23 cellular contexts compared by ENCODE assay signal in genomic region chr15:68051109-68051508, GRCh38. TPM values are rescaled to one million over a fixed set of nuclear protein-coding genes. Genes with fewer than 3 reads are reported as not detected.
DNase-seq lines count a peak whose midpoint lies in the region; ATAC-seq and TF ChIP-seq lines count a peak whose summit lies in the region.
"Had no signal": no experiment of that assay in that cellular context is flagged by ENCODE, and none has a peak within 500 bp of the region (broad histone marks: within the 10 kb centered on the region; RNA-seq: fewer than 3 reads in every experiment).

No MANE protein-coding gene starts in this region.

- H2AFZ ChIP-seq in HCT116 (ENCODE audit: low read depth, low read length, poor library complexity, severe bottlenecking) (no peak overlapping the region), OCI-LY1 (ENCODE audit: low read length) (no peak overlapping the region)

- peaks cover 6% of the 10 kb centered on the region for H3K27me3 Mint-ChIP-seq in endodermal cell (ENCODE audit: insufficient read depth)

- RAD21 ChIA-PET in HCT116 (lab: Charles Lee; ENCODE audit: low non-redundant PET in 1 of 2, low total read pairs in 2 of 2, uncharacterized antibody in 2 of 2, unreplicated experiment in 2 of 2) = no interaction called here

- no peaks in the 10 kb centered on the region for H3K9me3 Mint-ChIP-seq in endodermal cell
- H3K9me3 Mint-ChIP-seq: activated T-cell treated with anti-CD3 and anti-CD28 coated beads, Interleukin-2, amount 50 U/mL, for 24 hours; CD4-positive, alpha-beta memory T cell; IgD-negative memory B cell; immature natural killer cell; naive thymus-derived CD8-positive, alpha-beta T cell had no signal

- ATAC-seq in HCT116 = no peak
- ATAC-seq: activated naive CD4-positive, alpha-beta T cell treated with anti-CD3 and anti-CD28 coated beads, Interleukin-2, amount 50 U/mL, for 72 hours; naive thymus-derived CD8-positive, alpha-beta T cell; psoas muscle had no signal

- DNase-seq in AG09309 (ENCODE audit: low read depth) = no peak
- no peak for DNase-seq in HCT116 (ENCODE audit: low read depth, low spot score)
- no peak for DNase-seq in endodermal cell
- no peak for DNase-seq in lower leg skin (ENCODE audit: low spot score in 2 of 2)
- DNase-seq in right atrium auricular region (ENCODE audit: low spot score) = no peak
- DNase-seq in activated T-cell treated with anti-CD3 and anti-CD28 coated beads for 4 hours = no peak
- DNase-seq in NCI-H1694 treated with DMSO at 0.1 percent for 48 hours (lab: John Stamatoyannopoulos, UW) = no peak
- DNase-seq: activated CD4-positive, alpha-beta T cell treated with anti-CD3 and anti-CD28 coated beads, Interleukin-2, amount 50 U/mL, for 48 hours; activated T-cell treated with anti-CD3 and anti-CD28 coated beads, Interleukin-2, amount 50 U/mL, for 24 hours; CD4-positive, alpha-beta memory T cell; dermis blood vessel endothelial cell; immature natural killer cell; mammary epithelial cell; naive thymus-derived CD8-positive, alpha-beta T cell; NCI-H446 treated with DMSO at 0.1 percent for 48 hours; psoas muscle; stimulated activated CD4-positive, alpha-beta T cell treated with anti-CD3 and anti-CD28 coated beads, Interleukin-12 subunit alpha, Interleukin-12 subunit beta, amount 100 ng/mL, for 4 hours; stimulated activated naive CD4-positive, alpha-beta T cell; upper lobe of left lung had no signal

- H4K20me1 ChIP-seq in HCT116 (ENCODE audit: insufficient read depth) (no peaks in the 10 kb centered on the region), OCI-LY1 (ENCODE audit: insufficient read depth, low read length) (no peaks in the 10 kb centered on the region)

- H3K36me3 ChIP-seq in HCT116 (ENCODE audit: control insufficient read depth in 1 of 2, insufficient read depth in 2 of 2, low read length in 2 of 2) (no peaks in the 10 kb centered on the region), OCI-LY1 (ENCODE audit: insufficient read depth, low read length) (no peaks in the 10 kb centered on the region), endodermal cell (ENCODE audit: control insufficient read depth, insufficient read depth, low read length) (no peaks in the 10 kb centered on the region), right atrium auricular region (no peaks in the 10 kb centered on the region)
- H3K36me3 ChIP-seq: upper lobe of left lung had no signal

- TF ChIP-seq RAD21 in HCT116 (IDR thresholded peaks at IDR 0.05; ENCODE audit: low read depth) = peak; percentile 17; the same call in 1 of the 2 replicates

- intact Hi-C loops in HCT116 (cut with micrococcal nuclease) = loop anchor here (1.0 kb wide), 1 partner anchor 188 kb away; no protein-coding TSS in a partner anchor
- intact Hi-C loops in lower leg skin (cut with DNase I; ENCODE audit: low total_unique reads) = no loop called here

- H3F3A ChIP-seq in OCI-LY1 (ENCODE audit: insufficient read depth, low read length) = 0 out of 2 replicates have a peak, but pooled peaks cover 4% of the 10 kb centered on the region

- H3K27ac Mint-ChIP-seq in endodermal cell = no peak overlapping the region
- H3K27ac Mint-ChIP-seq: activated naive CD4-positive, alpha-beta T cell treated with anti-CD3 and anti-CD28 coated beads, Interleukin-2, amount 50 U/mL, for 72 hours; activated T-cell treated with anti-CD3 and anti-CD28 coated beads, Interleukin-2, amount 50 U/mL, for 24 hours; brain; CD4-positive, alpha-beta memory T cell; IgD-negative memory B cell; immature natural killer cell; naive thymus-derived CD8-positive, alpha-beta T cell had no signal

- no peak overlapping the region for H3K4me2 ChIP-seq in HCT116 (ENCODE audit: low read length)
- peak overlapping the region; percentile 6; the same call in 1 of the 2 replicates for H3K4me2 ChIP-seq in OCI-LY1 (ENCODE audit: low read length)

- H3K9me2 ChIP-seq in HCT116 (ENCODE audit: insufficient read depth) = no peaks in the 10 kb centered on the region
- no peaks in the 10 kb centered on the region for H3K9me2 ChIP-seq in OCI-LY1 (ENCODE audit: low read depth, low read length)

- peaks cover 10% of the 10 kb centered on the region for H3K4me1 Mint-ChIP-seq in endodermal cell

- no peaks in the 10 kb centered on the region for H3K36me3 Mint-ChIP-seq in endodermal cell (ENCODE audit: low read depth)
- H3K36me3 Mint-ChIP-seq: brain; immature natural killer cell; naive thymus-derived CD8-positive, alpha-beta T cell had no signal

- H3K4me3 Mint-ChIP-seq in endodermal cell = no peak overlapping the region
- H3K4me3 Mint-ChIP-seq: activated T-cell treated with anti-CD3 and anti-CD28 coated beads, Interleukin-2, amount 50 U/mL, for 24 hours; CD4-positive, alpha-beta memory T cell; immature natural killer cell; naive thymus-derived CD8-positive, alpha-beta T cell had no signal

- no TSS peak for BruUV-seq in HCT116 (replicated peaks; lab: Mats Ljungman, UMichigan)

- H3K9me3 ChIP-seq in HCT116 (ENCODE audit: control insufficient read depth in 1 of 2, insufficient read depth in 1 of 2, low read depth in 1 of 2, low read length in 2 of 2) (no peaks in the 10 kb centered on the region), OCI-LY1 (ENCODE audit: low read length) (peaks cover 5% of the 10 kb centered on the region), endodermal cell (ENCODE audit: control insufficient read depth, low read length) (no peaks in the 10 kb centered on the region), right atrium auricular region (no peaks in the 10 kb centered on the region)
- H3K9me3 ChIP-seq: psoas muscle, upper lobe of left lung had no signal

- H3K27ac ChIP-seq in HCT116 (ENCODE audit: low read depth, low read length) (no peak overlapping the region), OCI-LY1 (ENCODE audit: low read depth, low read length, poor library complexity, severe bottlenecking) (no peak overlapping the region), endodermal cell (ENCODE audit: low read depth, low read length) (no peak overlapping the region), right atrium auricular region (no peak overlapping the region)
- H3K27ac ChIP-seq: psoas muscle, upper lobe of left lung had no signal

- H3K9ac ChIP-seq in HCT116 (ENCODE audit: low read length) (no peak overlapping the region), OCI-LY1 (ENCODE audit: low read length) (no peak overlapping the region), endodermal cell (ENCODE audit: extremely low read depth, low read length, poor library complexity, severe bottlenecking) (no peak overlapping the region)

- POLR2A ChIA-PET in HCT116 (lab: Charles Lee) = no interaction called here

- whole genome bisulfite sequencing in endodermal cell (ENCODE audit: insufficient coverage in 1 of 2, insufficient read length in 1 of 2), 2 experiments = 98% methylated on average over 2 of the region's 2 CpGs; no CpG with 5 or more reads in 1 of the 2 experiments
- 80 to 91% methylated on average over 2 of the region's 2 CpGs for WGBS in lower leg skin, 2 donors

- peaks cover 9 to 15% of the 10 kb centered on the region in 2 experiments for H3K4me1 ChIP-seq in HCT116 (ENCODE audit: control insufficient read depth in 1 of 2, insufficient read depth in 2 of 2, low read length in 2 of 2)
- peaks cover 31% of the 10 kb centered on the region for H3K4me1 ChIP-seq in OCI-LY1 (ENCODE audit: insufficient read depth, low read length, severe bottlenecking)
- H3K4me1 ChIP-seq in endodermal cell (ENCODE audit: control insufficient read depth, insufficient read depth, low read length) = no peaks in the 10 kb centered on the region
- H3K4me1 ChIP-seq in right atrium auricular region = peaks cover 0 to 14% of the 10 kb centered on the region in 2 donors

- H3K4me3 ChIP-seq in AG09309 (ENCODE audit: control insufficient read depth, low read depth, low read length) = no peak overlapping the region
- no peak overlapping the region for H3K4me3 ChIP-seq in HCT116 (replicated peaks in 1 of 2; ENCODE audit: low read depth in 1 of 2, low read length in 2 of 2)
- no peak overlapping the region for H3K4me3 ChIP-seq in OCI-LY1 (ENCODE audit: low read depth, low read length, poor library complexity, severe bottlenecking)
- no peak overlapping the region for H3K4me3 ChIP-seq in endodermal cell (ENCODE audit: low read length)
- no peak overlapping the region for H3K4me3 ChIP-seq in lower leg skin (ENCODE audit: low read depth, poor library complexity, severe bottlenecking)
- H3K4me3 ChIP-seq in right atrium auricular region = no peak overlapping the region
- H3K4me3 ChIP-seq: psoas muscle, upper lobe of left lung had no signal

- TF ChIP-seq CTCF in AG09309 (IDR thresholded peaks at IDR 0.05; ENCODE audit: control insufficient read depth, insufficient read depth, low read depth, low read length, missing control alignments) (peak; percentile 2), HCT116 (IDR thresholded peaks at IDR 0.05 in 2 of 3, conservative IDR thresholded peaks at IDR 0.05 in 1 of 3; ENCODE audit: borderline replicate concordance in 1 of 3, insufficient read depth in 1 of 3, low read depth in 2 of 3, low read length in 2 of 3) (peak in 2 of 3 experiments; percentile 5 to 28; a peak in 1 of 6 replicates), OCI-LY1 (IDR thresholded peaks at IDR 0.05; ENCODE audit: low read length) (peak; percentile 44), endodermal cell (conservative IDR thresholded peaks at IDR 0.05) (peak; percentile 60), lower leg skin (IDR thresholded peaks at IDR 0.05) (no peak), right atrium auricular region (IDR thresholded peaks at IDR 0.05) (no peak)

- CTCF ChIA-PET in HCT116 (lab: Charles Lee) = no interaction called here

- no peak for TF ChIP-seq POLR2A in HCT116 (IDR thresholded peaks at IDR 0.05; ENCODE audit: borderline replicate concordance, extremely low read depth, insufficient read depth, insufficient read length)
- TF ChIP-seq POLR2A in lower leg skin (IDR thresholded peaks at IDR 0.05) = no peak

- no peaks in the 10 kb centered on the region for H3K27me3 ChIP-seq in HCT116 (ENCODE audit: insufficient read depth, low read length)
- H3K27me3 ChIP-seq in OCI-LY1 (ENCODE audit: insufficient read depth, low read length) = no peaks in the 10 kb centered on the region
- H3K27me3 ChIP-seq in endodermal cell (ENCODE audit: control insufficient read depth, insufficient read depth, low read length, poor library complexity, severe bottlenecking) = no peaks in the 10 kb centered on the region
- H3K27me3 ChIP-seq in right atrium auricular region = no peaks in the 10 kb centered on the region
- H3K27me3 ChIP-seq: upper lobe of left lung had no signal

- H3K79me2 ChIP-seq in HCT116 (ENCODE audit: insufficient read depth, low read length) (peaks cover 19% of the 10 kb centered on the region), OCI-LY1 (ENCODE audit: insufficient read depth, low read length) (peaks cover 16% of the 10 kb centered on the region)

TF ChIP-seq in HCT116, 20 proteins besides CTCF, POLR2A, EP300 and RAD21 (continues in another document):
- TF ChIP-seq EGR1 (IDR thresholded peaks at IDR 0.05; ENCODE audit: low read depth) (no peak), SIN3A (IDR thresholded peaks at IDR 0.05; ENCODE audit: low read depth) (no peak), ELF1 (IDR thresholded peaks at IDR 0.05; ENCODE audit: borderline replicate concordance, low read depth) (no peak)

RNA-seq across cellular contexts. Expression of gene PIAS1, which starts 3.0 kb away (rescaled TPM):
- total RNA-seq in HCT116 (2021; ENCODE audit: unreplicated experiment) (25.9 TPM), endodermal cell (10 to 100 TPM; 38.0 to 40.1 TPM), lower leg skin (10 to 100 TPM; 32.6 to 59.5 (median 55.9) TPM), right atrium auricular region (10 to 100 TPM; 24.5 to 26.7 TPM)
- polyA plus RNA-seq in HCT116 (2012) = 15.3 and 16.5 TPM in 2 replicates
- 50.4 TPM for polyA plus RNA-seq in endodermal cell (2013, experiment 1 of 2)
- 42.8 TPM for polyA plus RNA-seq in endodermal cell (2013, experiment 2 of 2)

Comparison
In these comparisons a context has a peak if more than half of its experiments do, and no peak if none do; other contexts are left out.
1. CTCF ChIP-seq: peak in AG09309 (single experiment), HCT116 (2 of 3), OCI-LY1 (single experiment) and endodermal cell (single experiment); none in lower leg skin (0 of 3) and right atrium auricular region (0 of 2).